In the genomic region with DNA sequence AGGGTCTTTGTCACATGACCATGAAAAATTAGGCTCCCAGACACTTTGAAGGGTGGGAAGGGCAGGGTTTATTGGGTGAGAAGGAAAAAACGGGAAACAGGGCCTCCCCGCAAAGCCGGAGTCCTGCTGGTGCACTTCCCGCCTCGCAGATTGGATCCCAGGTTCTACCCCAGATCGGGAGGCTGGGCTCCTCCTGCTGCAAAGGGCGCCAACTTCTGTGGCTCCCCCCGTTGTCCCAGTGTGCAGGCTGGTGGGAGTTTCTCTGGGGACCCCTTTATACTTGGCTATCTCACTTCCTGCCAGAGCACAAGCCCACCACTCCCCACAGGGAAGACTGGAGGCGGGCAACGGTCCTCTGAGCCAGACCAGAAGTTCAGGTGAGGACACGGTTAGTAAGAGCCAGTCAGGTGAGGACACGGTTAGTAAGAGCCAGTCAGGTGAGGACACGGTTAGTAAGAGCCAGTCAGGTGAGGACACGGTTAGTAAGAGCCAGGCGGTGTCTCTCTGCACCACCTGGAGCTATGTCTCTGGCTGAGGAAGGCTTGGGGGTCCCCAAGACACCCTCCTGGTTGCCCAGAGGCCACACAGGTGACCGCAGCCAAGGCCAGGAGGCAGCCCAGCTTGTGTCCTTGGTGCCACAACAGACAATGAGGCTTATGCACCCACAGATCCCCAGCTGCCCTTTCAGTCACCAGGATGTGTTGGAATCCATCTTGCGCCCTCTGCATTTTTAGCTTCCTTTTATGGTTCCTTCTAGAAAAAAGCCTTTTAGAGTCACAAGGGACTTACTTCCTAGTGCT, we compare ENCODE assay signal across 1 cellular context.
TF ChIP-seq lines count a peak whose summit lies in the region.

No MANE protein-coding gene starts in this region.

TF ChIP-seq in GM23338, 12 proteins besides CTCF, POLR2A, EP300 and RAD21 (continued from another document):
- TF ChIP-seq, protein P1, sequence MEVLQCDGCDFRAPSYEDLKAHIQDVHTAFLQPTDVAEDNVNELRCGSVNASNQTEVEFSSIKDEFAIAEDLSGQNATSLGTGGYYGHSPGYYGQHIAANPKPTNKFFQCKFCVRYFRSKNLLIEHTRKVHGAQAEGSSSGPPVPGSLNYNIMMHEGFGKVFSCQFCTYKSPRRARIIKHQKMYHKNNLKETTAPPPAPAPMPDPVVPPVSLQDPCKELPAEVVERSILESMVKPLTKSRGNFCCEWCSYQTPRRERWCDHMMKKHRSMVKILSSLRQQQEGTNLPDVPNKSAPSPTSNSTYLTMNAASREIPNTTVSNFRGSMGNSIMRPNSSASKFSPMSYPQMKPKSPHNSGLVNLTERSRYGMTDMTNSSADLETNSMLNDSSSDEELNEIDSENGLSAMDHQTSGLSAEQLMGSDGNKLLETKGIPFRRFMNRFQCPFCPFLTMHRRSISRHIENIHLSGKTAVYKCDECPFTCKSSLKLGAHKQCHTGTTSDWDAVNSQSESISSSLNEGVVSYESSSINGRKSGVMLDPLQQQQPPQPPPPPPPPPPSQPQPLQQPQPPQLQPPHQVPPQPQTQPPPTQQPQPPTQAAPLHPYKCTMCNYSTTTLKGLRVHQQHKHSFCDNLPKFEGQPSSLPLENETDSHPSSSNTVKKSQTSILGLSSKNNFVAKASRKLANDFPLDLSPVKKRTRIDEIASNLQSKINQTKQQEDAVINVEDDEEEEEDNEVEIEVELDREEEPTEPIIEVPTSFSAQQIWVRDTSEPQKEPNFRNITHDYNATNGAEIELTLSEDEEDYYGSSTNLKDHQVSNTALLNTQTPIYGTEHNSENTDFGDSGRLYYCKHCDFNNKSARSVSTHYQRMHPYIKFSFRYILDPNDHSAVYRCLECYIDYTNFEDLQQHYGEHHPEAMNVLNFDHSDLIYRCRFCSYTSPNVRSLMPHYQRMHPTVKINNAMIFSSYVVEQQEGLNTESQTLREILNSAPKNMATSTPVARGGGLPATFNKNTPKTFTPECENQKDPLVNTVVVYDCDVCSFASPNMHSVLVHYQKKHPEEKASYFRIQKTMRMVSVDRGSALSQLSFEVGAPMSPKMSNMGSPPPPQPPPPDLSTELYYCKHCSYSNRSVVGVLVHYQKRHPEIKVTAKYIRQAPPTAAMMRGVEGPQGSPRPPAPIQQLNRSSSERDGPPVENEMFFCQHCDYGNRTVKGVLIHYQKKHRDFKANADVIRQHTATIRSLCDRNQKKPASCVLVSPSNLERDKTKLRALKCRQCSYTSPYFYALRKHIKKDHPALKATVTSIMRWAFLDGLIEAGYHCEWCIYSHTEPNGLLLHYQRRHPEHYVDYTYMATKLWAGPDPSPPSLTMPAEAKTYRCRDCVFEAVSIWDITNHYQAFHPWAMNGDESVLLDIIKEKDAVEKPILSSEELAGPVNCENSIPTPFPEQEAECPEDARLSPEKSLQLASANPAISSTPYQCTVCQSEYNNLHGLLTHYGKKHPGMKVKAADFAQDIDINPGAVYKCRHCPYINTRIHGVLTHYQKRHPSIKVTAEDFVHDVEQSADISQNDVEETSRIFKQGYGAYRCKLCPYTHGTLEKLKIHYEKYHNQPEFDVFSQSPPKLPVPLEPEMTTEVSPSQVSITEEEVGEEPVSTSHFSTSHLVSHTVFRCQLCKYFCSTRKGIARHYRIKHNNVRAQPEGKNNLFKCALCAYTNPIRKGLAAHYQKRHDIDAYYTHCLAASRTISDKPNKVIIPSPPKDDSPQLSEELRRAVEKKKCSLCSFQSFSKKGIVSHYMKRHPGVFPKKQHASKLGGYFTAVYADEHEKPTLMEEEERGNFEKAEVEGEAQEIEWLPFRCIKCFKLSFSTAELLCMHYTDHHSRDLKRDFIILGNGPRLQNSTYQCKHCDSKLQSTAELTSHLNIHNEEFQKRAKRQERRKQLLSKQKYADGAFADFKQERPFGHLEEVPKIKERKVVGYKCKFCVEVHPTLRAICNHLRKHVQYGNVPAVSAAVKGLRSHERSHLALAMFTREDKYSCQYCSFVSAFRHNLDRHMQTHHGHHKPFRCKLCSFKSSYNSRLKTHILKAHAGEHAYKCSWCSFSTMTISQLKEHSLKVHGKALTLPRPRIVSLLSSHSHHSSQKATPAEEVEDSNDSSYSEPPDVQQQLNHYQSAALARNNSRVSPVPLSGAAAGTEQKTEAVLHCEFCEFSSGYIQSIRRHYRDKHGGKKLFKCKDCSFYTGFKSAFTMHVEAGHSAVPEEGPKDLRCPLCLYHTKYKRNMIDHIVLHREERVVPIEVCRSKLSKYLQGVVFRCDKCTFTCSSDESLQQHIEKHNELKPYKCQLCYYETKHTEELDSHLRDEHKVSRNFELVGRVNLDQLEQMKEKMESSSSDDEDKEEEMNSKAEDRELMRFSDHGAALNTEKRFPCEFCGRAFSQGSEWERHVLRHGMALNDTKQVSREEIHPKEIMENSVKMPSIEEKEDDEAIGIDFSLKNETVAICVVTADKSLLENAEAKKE (CRISPR knock-in tag; IDR thresholded peaks at IDR 0.05) = no peak
- no peak for TF ChIP-seq CREB1 (CRISPR knock-in tag; IDR thresholded peaks at IDR 0.05; ENCODE audit: low read depth)
- no peak for TF ChIP-seq STAT1 (IDR thresholded peaks at IDR 0.05; ENCODE audit: unreplicated experiment)
- TF ChIP-seq ZNF331 (CRISPR knock-in tag; IDR thresholded peaks at IDR 0.05; ENCODE audit: low read depth) = no peak
